Comparison of ENCODE assay signal across 2 cellular contexts in genomic region chr3:3127432-3128010, GRCh38.
A peak's percentile ranks its signal among the peaks of the same experiment; 100 is the strongest.
TF ChIP-seq lines count a peak whose summit lies in the region.

No MANE protein-coding gene starts in this region.

TF ChIP-seq in GM23338, 12 proteins besides CTCF, POLR2A, EP300 and RAD21:
- TF ChIP-seq POLR2AphosphoS5 (IDR thresholded peaks at IDR 0.05; ENCODE audit: low read depth) (no peak), EZH2phosphoT487 (IDR thresholded peaks at IDR 0.05; ENCODE audit: unreplicated experiment) (no peak)

TF ChIP-seq in GM12878, 131 proteins besides CTCF, POLR2A, EP300 and RAD21:
- TF ChIP-seq SRF (IDR thresholded peaks at IDR 0.05; ENCODE audit: low read depth in 2 of 2, low read length in 2 of 2) (no peak), IRF5 (IDR thresholded peaks at IDR 0.05; ENCODE audit: borderline replicate concordance) (no peak), JUND (IDR thresholded peaks at IDR 0.05; ENCODE audit: low read depth, low read length) (no peak), NFIC (IDR thresholded peaks at IDR 0.05; ENCODE audit: low read depth, low read length) (0 out of 2 replicates have a peak, but pooled peaks have one; percentile 38), IRF4 (IDR thresholded peaks at IDR 0.05; ENCODE audit: low read depth, low read length) (no peak), EGR1 (IDR thresholded peaks at IDR 0.05; ENCODE audit: borderline replicate concordance in 1 of 2, low read depth in 2 of 2, low read length in 2 of 2) (no peak), NFXL1 (IDR thresholded peaks at IDR 0.05; ENCODE audit: borderline replicate concordance) (no peak), ATF2 (IDR thresholded peaks at IDR 0.05; ENCODE audit: low read length) (no peak), CHD1 (IDR thresholded peaks at IDR 0.05; ENCODE audit: low read depth, low read length) (no peak), PBX3 (IDR thresholded peaks at IDR 0.05; ENCODE audit: insufficient replicate concordance, low read depth, low read length) (no peak), POLR2AphosphoS2 (IDR thresholded peaks at IDR 0.05; ENCODE audit: low read depth, low read length) (0 out of 2 replicates have a peak, but pooled peaks have one; percentile 4), RUNX3 (IDR thresholded peaks at IDR 0.05; ENCODE audit: low read length) (peak; percentile 18; the same call in 1 of the 2 replicates), MTA2 (IDR thresholded peaks at IDR 0.05; ENCODE audit: low read depth) (0 out of 2 replicates have a peak, but pooled peaks have one; percentile 29), RELB (IDR thresholded peaks at IDR 0.05; ENCODE audit: low read depth) (peak; percentile 28; the same call in 1 of the 2 replicates), FOS (IDR thresholded peaks at IDR 0.05; ENCODE audit: borderline replicate concordance, extremely low read depth, insufficient read length) (no peak), E2F8 (IDR thresholded peaks at IDR 0.05; ENCODE audit: low read depth, partially characterized antibody) (no peak), SMAD5 (IDR thresholded peaks at IDR 0.05; ENCODE audit: low read depth) (no peak), MLLT1 (IDR thresholded peaks at IDR 0.05) (0 out of 2 replicates have a peak, but pooled peaks have one; percentile 42), TCF3 (IDR thresholded peaks at IDR 0.05; ENCODE audit: borderline replicate concordance, insufficient read depth, low read depth, low read length) (no peak), RAD51 (IDR thresholded peaks at IDR 0.05) (peak; percentile 55; the same call in 1 of the 2 replicates), ZNF274 (IDR thresholded peaks at IDR 0.05; ENCODE audit: insufficient read depth, insufficient read length) (no peak), RCOR1 (conservative IDR thresholded peaks at IDR 0.05; ENCODE audit: low read depth, low read length) (no peak), MXI1 (IDR thresholded peaks at IDR 0.05; ENCODE audit: low read depth, low read length) (0 out of 2 replicates have a peak, but pooled peaks have one; percentile 35)
